In the genomic region with DNA sequence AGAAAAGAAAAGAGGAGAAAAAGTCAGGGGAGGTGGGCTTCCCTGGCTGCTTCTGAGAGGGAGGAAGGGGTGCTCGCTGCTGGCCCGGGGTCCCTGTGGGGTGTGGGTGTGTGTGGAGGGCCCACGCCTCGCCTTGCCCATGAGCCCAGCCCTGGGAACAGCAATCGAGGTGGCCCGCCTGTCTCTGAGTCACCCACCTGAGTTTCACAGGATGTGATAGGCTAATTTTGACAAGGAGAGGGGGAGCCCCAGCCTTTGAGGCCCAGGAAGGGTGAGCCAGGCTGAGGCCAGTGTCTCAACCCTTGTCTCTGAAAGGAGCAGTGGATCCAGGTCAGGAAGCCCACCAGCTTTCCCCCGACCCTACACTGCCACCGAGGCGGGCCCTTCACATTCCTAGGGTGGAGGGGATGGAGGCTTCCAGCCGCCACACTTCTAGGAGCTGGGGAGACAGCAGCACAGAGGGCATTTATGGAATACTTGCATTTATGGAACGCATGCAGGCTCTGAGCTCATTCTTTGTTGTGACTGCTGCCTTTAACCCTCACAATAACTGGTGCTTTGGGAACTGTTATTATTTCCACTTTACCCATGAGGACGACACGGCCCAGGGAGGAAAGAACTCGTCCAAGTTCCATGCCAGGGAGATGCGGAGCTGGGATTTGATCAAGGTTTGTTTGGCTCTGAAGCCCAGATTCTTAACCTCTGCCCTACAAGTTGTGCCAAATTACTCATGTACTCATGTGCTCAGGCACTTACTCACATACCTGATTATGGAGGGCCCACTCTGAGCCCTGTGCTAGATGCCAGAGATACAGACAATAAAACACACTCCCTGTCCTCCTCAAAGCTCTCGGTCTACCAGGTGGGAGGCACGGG, we compare ENCODE assay signal across 9 cellular contexts. TPM values are rescaled to one million over a fixed set of nuclear protein-coding genes. Genes with fewer than 3 reads are reported as not detected.
A peak's percentile ranks its signal among the peaks of the same experiment; 100 is the strongest.
DNase-seq lines count a peak whose midpoint lies in the region; ATAC-seq and TF ChIP-seq lines count a peak whose summit lies in the region.
"Had no signal": no experiment of that assay in that cellular context is flagged by ENCODE, and none has a peak within 500 bp of the region (broad histone marks: within the 10 kb centered on the region; RNA-seq: fewer than 3 reads in every experiment).

No MANE protein-coding gene starts in this region.

- H3K27me3 ChIP-seq in heart left ventricle (peaks cover 0 to 8% (median 0%) of the 10 kb centered on the region in 9 donors), HAP-1 (ENCODE audit: low read depth) (no peaks in the 10 kb centered on the region)

- DNase-seq in SW480 (ENCODE audit: low spot score): peak; percentile 26
- DNase-seq in heart left ventricle: no peak
- DNase-seq in stimulated activated CD4-positive, alpha-beta T cell treated with anti-CD3 and anti-CD28 coated beads, Interleukin-4, amount 100 ng/mL, for 24 hours: peak; percentile 54
- DNase-seq in medulla oblongata (ENCODE audit: extremely low spot score): no peak
- DNase-seq in HAP-1 (ENCODE audit: low spot score in 2 of 2): no peak
- DNase-seq in T-helper 17 cell: no peak
- DNase-seq in DMS53 (lab: John Stamatoyannopoulos, UW): no peak

- in situ Hi-C loops in HAP-1 (cut with MboI; ENCODE audit: low sequenced_read_pairs): no loop called here

- H3K4me1 ChIP-seq in heart left ventricle: peaks cover 0 to 9% (median 0%) of the 10 kb centered on the region in 12 donors
- H3K4me1 ChIP-seq in HAP-1: no peaks in the 10 kb centered on the region

- H3K4me3 ChIP-seq in heart left ventricle (no peak overlapping the region), HAP-1 (no peak overlapping the region)

- ATAC-seq in GM19351 (IDR thresholded peaks at IDR 0.05; ENCODE audit: unreplicated experiment) (peak; percentile 69), heart left ventricle (peak in 3 of 4 donors; percentile 24 to 77 (median 48)), T-helper 17 cell (no peak)

- WGBS in heart left ventricle, 4 donors: 48 to 51% (median 49%) methylated on average over 17 of the region's 17 CpGs

- no peaks in the 10 kb centered on the region for H3K9me3 ChIP-seq in heart left ventricle
- H3K9me3 ChIP-seq in HAP-1: no peaks in the 10 kb centered on the region
- no peaks in the 10 kb centered on the region for H3K9me3 ChIP-seq in T-helper 17 cell (ENCODE audit: control insufficient read depth, low read length, poor library complexity, severe bottlenecking)

- no peak overlapping the region for H3K4me3 Mint-ChIP-seq in T-helper 17 cell
- H3K4me3 Mint-ChIP-seq: brain had no signal

- no peak overlapping the region for H3K27ac Mint-ChIP-seq in T-helper 17 cell

- intact Hi-C loops in heart left ventricle (cut with DNase I): no loop called here

- H3K36me3 Mint-ChIP-seq in T-helper 17 cell (ENCODE audit: low read depth): no peaks in the 10 kb centered on the region
- H3K36me3 Mint-ChIP-seq: brain had no signal

- TF ChIP-seq CTCF in heart left ventricle (IDR thresholded peaks at IDR 0.05): no peak

- H3K27ac ChIP-seq in heart left ventricle: no peak overlapping the region

- H3K36me3 ChIP-seq in heart left ventricle (no peaks in the 10 kb centered on the region), HAP-1 (replicated peaks) (no peaks in the 10 kb centered on the region)

- H3K27me3 Mint-ChIP-seq in T-helper 17 cell: peaks cover 37% of the 10 kb centered on the region

- TF ChIP-seq POLR2A in heart left ventricle (IDR thresholded peaks at IDR 0.05): no peak

- H3K4me1 Mint-ChIP-seq in T-helper 17 cell: no peaks in the 10 kb centered on the region

RNA-seq across cellular contexts. Expression of gene IFNLR1, which starts 49.3 kb away (rescaled TPM):
- total RNA-seq in heart left ventricle (1 to 10 TPM; 1.9 to 3.4 (median 2.7) TPM), T-helper 17 cell (1 to 10 TPM in 1 of 2 donors, under 1 TPM in 1; 0.65 to 1.3 TPM)
- 1 to 10 TPM in 1 of 2 donors, under 1 TPM in 1; 0.99 to 1.5 TPM for polyA plus RNA-seq in heart left ventricle

Comparison
In these comparisons a context has a peak if more than half of its experiments do, and no peak if none do; other contexts are left out.
1. DNase-seq: peak in SW480 (single experiment) and stimulated activated CD4-positive, alpha-beta T cell treated with anti-CD3 and anti-CD28 coated beads, Interleukin-4, amount 100 ng/mL, for 24 hours (single experiment); none in heart left ventricle (0 of 5), medulla oblongata (single experiment), HAP-1 (0 of 2), T-helper 17 cell (0 of 3) and DMS53 (single experiment).